In the genomic region with DNA sequence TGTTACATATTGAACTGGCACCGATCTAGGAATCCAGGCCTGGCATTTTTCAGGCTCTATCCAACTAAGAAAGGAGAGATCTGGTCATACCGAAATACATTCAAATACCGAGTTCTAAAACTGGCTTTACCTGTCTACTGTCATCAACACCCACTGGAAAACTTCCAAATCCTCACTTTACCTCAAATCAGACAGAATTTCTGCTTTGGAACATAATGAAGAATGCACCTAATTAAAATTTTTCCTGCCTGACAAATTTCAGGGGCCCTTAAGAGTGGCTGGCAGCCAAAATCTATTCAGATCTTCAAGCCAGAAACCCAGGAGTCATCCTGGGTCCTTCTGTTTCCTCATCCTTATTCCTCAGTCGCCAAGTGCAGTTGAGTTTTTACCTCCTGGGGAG, we compare ENCODE assay signal across 27 cellular contexts.
"Had no signal": no experiment of that assay in that cellular context is flagged by ENCODE, and none has a peak within 500 bp of the region (broad histone marks: within the 10 kb centered on the region; RNA-seq: fewer than 3 reads in every experiment).

No MANE protein-coding gene starts in this region.

- H3K36me3 ChIP-seq: neural progenitor cell, ovary, right lobe of liver, sigmoid colon, stomach, thoracic aorta, thyroid gland, tibial nerve, upper lobe of left lung, vagina had no signal

- H3K27me3 ChIP-seq: neural progenitor cell, ovary, right lobe of liver, sigmoid colon, stomach, thyroid gland, tibial nerve, upper lobe of left lung, vagina had no signal

- H3K9me3 Mint-ChIP-seq: nephron; neural progenitor cell; stimulated activated naive B cell treated with anti-CD40 and anti-IgM and Interleukin-4, amounts not matched to agents 10 μg/mL and 1 μg/mL and 100 μg/mL, for 72 hours; stimulated activated naive CD8-positive, alpha-beta T cell treated with anti-CD3 and anti-CD28 coated beads, Interleukin-15, Interleukin-2, amounts not matched to agents 100 ng/mL and 50 ng/mL, for 24 hours had no signal

- H3K36me3 Mint-ChIP-seq: stimulated activated effector memory CD8-positive, alpha-beta T cell treated with anti-CD3 and anti-CD28 coated beads, Interleukin-12 subunit alpha, Interleukin-12 subunit beta, amount 100 ng/mL, for 72 hours; stimulated activated naive B cell treated with anti-CD40 and anti-IgM and Interleukin-4, amounts not matched to agents 10 μg/mL and 1 μg/mL and 100 μg/mL, for 72 hours had no signal

- DNase-seq: occipital lobe; ovary; posterior cingulate gyrus; psoas muscle; right cardiac atrium; right lobe of liver; sigmoid colon; small intestine; stimulated activated CD4-positive, alpha-beta T cell treated with anti-CD3 and anti-CD28 coated beads, Interleukin-15, amount 100 ng/mL, for 24 hours; stimulated activated CD4-positive, alpha-beta T cell treated with anti-CD3 and anti-CD28 coated beads, Interleukin-2, amount 100 ng/mL, for 24 hours; stimulated activated CD4-positive, alpha-beta T cell treated with anti-CD3 and anti-CD28 coated beads, Interleukin-2, amount 100 ng/mL, for 48 hours; stimulated activated CD4-positive, alpha-beta T cell treated with anti-CD3 and anti-CD28 coated beads, Interleukin-4, amount 100 ng/mL, for 24 hours; stimulated activated naive B cell treated with anti-CD40 and anti-IgM and Interleukin-4, amounts not matched to agents 10 μg/mL and 1 μg/mL and 100 μg/mL, for 72 hours; stimulated activated naive CD4-positive, alpha-beta T cell treated with Interleukin-2 at 50 U/mL for 16 hours; stomach; thyroid gland; trophoblast cell; upper lobe of left lung had no signal

- FAIRE-seq: small intestine, urothelium cell line had no signal

- H3K27me3 Mint-ChIP-seq: progenitor cell of endocrine pancreas; stimulated activated naive CD8-positive, alpha-beta T cell treated with anti-CD3 and anti-CD28 coated beads, Interleukin-15, Interleukin-2, amounts not matched to agents 100 ng/mL and 50 ng/mL, for 24 hours had no signal

- H3K4me3 ChIP-seq: neural progenitor cell, ovary, psoas muscle, right lobe of liver, sigmoid colon, stomach, thoracic aorta, thyroid gland, tibial nerve, upper lobe of left lung, vagina had no signal

- ATAC-seq: psoas muscle; right cardiac atrium; right lobe of liver; stimulated activated effector memory CD8-positive, alpha-beta T cell treated with anti-CD3 and anti-CD28 coated beads, Interleukin-12 subunit alpha, Interleukin-12 subunit beta, amount 100 ng/mL, for 72 hours; stimulated activated naive B cell treated with anti-CD40 and anti-IgM and Interleukin-4, amounts not matched to agents 10 μg/mL and 1 μg/mL and 100 μg/mL, for 72 hours had no signal

- H3K4me1 Mint-ChIP-seq: nephron; stimulated activated effector memory CD8-positive, alpha-beta T cell treated with anti-CD3 and anti-CD28 coated beads, Interleukin-12 subunit alpha, Interleukin-12 subunit beta, amount 100 ng/mL, for 72 hours; stimulated activated naive B cell treated with anti-CD40 and anti-IgM and Interleukin-4, amounts not matched to agents 10 μg/mL and 1 μg/mL and 100 μg/mL, for 72 hours had no signal

- H3K27ac Mint-ChIP-seq: nephron; neural progenitor cell; progenitor cell of endocrine pancreas; stimulated activated effector memory CD8-positive, alpha-beta T cell treated with anti-CD3 and anti-CD28 coated beads, Interleukin-12 subunit alpha, Interleukin-12 subunit beta, amount 100 ng/mL, for 72 hours; stimulated activated naive B cell treated with anti-CD40 and anti-IgM and Interleukin-4, amounts not matched to agents 10 μg/mL and 1 μg/mL and 100 μg/mL, for 72 hours; stimulated activated naive CD8-positive, alpha-beta T cell treated with anti-CD3 and anti-CD28 coated beads, Interleukin-15, Interleukin-2, amounts not matched to agents 100 ng/mL and 50 ng/mL, for 24 hours had no signal

- H3K4me3 Mint-ChIP-seq: nephron; neural progenitor cell; stimulated activated effector memory CD8-positive, alpha-beta T cell treated with anti-CD3 and anti-CD28 coated beads, Interleukin-12 subunit alpha, Interleukin-12 subunit beta, amount 100 ng/mL, for 72 hours; stimulated activated naive B cell treated with anti-CD40 and anti-IgM and Interleukin-4, amounts not matched to agents 10 μg/mL and 1 μg/mL and 100 μg/mL, for 72 hours; stimulated activated naive CD8-positive, alpha-beta T cell treated with anti-CD3 and anti-CD28 coated beads, Interleukin-15, Interleukin-2, amounts not matched to agents 100 ng/mL and 50 ng/mL, for 24 hours had no signal
